Comparison of ENCODE assay signal across 1 cellular context in the genomic region with DNA sequence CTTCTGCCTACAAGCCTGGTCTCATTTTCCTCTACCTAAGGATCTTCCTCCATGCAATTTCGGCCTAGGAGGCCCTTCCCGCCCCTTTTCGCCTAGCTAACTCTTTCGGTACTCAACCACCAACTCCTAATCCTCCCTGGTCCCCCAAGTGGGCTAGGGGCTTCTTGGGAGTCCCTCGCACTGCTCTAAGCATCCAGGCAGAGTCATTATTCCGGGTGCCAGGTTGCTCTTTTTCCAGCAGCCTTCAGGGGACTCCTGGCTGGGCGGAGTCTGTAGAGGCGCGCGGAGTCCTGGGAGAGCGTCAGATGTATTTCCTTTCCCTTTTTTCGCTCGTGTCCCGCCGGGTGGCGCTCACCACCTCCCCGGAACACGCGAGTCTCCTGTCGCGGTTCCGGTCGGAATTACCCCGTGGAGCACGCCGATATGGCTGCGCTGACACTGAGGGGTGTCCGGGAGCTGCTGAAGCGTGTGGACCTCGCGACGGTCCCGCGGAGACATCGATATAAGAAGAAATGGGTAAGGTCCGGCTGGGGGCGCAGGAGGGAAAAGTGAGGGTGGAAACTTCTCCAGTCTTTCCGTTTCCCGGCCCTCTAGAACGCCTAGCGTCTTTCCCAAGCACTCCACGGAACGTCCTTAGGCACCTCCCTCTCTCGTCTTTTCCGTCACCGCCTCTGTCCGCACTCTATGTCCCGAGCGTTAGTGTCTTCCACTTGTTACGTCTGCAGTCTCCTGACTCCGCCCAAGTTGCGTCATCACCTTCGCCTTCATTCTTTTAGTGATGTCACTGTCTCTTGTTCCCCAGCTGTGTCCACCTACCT.
TF ChIP-seq lines count a peak whose summit lies in the region.

A gene (plus strand): TSS at position 404 of the 818 bp plus-strand sequence. CDS start 20 bp downstream, at position 424.

TF ChIP-seq in HepG2, 621 proteins besides CTCF, POLR2A, EP300 and RAD21 (continued from another document and continues in another):
- TF ChIP-seq, protein P1, sequence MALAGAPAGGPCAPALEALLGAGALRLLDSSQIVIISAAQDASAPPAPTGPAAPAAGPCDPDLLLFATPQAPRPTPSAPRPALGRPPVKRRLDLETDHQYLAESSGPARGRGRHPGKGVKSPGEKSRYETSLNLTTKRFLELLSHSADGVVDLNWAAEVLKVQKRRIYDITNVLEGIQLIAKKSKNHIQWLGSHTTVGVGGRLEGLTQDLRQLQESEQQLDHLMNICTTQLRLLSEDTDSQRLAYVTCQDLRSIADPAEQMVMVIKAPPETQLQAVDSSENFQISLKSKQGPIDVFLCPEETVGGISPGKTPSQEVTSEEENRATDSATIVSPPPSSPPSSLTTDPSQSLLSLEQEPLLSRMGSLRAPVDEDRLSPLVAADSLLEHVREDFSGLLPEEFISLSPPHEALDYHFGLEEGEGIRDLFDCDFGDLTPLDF (CRISPR knock-in tag; IDR thresholded peaks at IDR 0.05) = peak; percentile 69
- TF ChIP-seq ZNF713 (CRISPR knock-in tag; IDR thresholded peaks at IDR 0.05) = no peak
- TF ChIP-seq, protein P2, sequence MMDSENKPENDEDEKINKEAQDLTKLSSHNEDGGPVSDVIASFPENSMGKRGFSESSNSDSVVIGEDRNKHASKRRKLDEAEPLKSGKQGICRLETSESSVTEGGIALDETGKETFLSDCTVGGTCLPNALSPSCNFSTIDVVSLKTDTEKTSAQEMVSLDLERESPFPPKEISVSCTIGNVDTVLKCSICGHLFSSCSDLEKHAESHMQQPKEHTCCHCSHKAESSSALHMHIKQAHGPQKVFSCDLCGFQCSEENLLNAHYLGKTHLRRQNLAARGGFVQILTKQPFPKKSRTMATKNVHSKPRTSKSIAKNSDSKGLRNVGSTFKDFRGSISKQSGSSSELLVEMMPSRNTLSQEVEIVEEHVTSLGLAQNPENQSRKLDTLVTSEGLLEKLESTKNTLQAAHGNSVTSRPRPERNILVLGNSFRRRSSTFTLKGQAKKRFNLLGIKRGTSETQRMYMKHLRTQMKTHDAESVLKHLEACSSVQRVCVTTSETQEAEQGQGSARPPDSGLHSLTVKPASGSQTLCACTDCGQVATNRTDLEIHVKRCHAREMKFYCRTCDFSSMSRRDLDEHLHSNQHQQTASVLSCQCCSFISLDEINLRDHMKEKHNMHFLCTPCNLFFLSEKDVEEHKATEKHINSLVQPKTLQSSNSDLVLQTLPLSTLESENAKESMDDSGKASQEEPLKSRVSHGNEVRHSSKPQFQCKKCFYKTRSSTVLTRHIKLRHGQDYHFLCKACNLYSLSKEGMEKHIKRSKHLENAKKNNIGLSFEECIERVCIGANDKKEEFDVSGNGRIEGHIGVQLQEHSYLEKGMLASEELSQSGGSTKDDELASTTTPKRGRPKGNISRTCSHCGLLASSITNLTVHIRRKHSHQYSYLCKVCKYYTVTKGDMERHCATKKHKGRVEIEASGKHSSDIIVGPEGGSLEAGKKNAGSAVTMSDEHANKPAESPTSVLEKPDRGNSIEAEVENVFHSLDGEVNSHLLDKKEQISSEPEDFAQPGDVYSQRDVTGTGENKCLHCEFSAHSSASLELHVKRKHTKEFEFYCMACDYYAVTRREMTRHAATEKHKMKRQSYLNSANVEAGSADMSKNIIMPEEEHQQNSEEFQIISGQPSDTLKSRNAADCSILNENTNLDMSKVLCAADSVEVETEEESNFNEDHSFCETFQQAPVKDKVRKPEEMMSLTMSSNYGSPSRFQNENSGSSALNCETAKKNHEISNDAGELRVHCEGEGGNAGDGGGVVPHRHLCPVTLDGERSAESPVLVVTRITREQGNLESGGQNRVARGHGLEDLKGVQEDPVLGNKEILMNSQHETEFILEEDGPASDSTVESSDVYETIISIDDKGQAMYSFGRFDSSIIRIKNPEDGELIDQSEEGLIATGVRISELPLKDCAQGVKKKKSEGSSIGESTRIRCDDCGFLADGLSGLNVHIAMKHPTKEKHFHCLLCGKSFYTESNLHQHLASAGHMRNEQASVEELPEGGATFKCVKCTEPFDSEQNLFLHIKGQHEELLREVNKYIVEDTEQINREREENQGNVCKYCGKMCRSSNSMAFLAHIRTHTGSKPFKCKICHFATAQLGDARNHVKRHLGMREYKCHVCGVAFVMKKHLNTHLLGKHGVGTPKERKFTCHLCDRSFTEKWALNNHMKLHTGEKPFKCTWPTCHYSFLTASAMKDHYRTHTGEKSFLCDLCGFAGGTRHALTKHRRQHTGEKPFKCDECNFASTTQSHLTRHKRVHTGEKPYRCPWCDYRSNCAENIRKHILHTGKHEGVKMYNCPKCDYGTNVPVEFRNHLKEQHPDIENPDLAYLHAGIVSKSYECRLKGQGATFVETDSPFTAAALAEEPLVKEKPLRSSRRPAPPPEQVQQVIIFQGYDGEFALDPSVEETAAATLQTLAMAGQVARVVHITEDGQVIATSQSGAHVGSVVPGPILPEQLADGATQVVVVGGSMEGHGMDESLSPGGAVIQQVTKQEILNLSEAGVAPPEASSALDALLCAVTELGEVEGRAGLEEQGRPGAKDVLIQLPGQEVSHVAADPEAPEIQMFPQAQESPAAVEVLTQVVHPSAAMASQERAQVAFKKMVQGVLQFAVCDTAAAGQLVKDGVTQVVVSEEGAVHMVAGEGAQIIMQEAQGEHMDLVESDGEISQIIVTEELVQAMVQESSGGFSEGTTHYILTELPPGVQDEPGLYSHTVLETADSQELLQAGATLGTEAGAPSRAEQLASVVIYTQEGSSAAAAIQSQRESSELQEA (CRISPR knock-in tag; IDR thresholded peaks at IDR 0.05; ENCODE audit: not compliant biosample characterization) = peak; percentile 61
- TF ChIP-seq ZNF878 (CRISPR knock-in tag; IDR thresholded peaks at IDR 0.05) = peak; percentile 42; the same call in 1 of the 2 replicates
- no peak for TF ChIP-seq HNRNPUL1 (IDR thresholded peaks at IDR 0.05; ENCODE audit: low read depth, low read length)
- no peak; the same call in 1 of the 2 replicates for TF ChIP-seq BHLHE40 (IDR thresholded peaks at IDR 0.05; ENCODE audit: low read length)
- TF ChIP-seq ZNF329 (CRISPR knock-in tag; IDR thresholded peaks at IDR 0.05; ENCODE audit: low read depth) = no peak; the same call in 1 of the 2 replicates
- TF ChIP-seq ZNF558 (CRISPR knock-in tag; IDR thresholded peaks at IDR 0.05; ENCODE audit: borderline replicate concordance) = 0 out of 2 replicates have a peak, but pooled peaks have one; percentile 38
- TF ChIP-seq, protein P3, sequence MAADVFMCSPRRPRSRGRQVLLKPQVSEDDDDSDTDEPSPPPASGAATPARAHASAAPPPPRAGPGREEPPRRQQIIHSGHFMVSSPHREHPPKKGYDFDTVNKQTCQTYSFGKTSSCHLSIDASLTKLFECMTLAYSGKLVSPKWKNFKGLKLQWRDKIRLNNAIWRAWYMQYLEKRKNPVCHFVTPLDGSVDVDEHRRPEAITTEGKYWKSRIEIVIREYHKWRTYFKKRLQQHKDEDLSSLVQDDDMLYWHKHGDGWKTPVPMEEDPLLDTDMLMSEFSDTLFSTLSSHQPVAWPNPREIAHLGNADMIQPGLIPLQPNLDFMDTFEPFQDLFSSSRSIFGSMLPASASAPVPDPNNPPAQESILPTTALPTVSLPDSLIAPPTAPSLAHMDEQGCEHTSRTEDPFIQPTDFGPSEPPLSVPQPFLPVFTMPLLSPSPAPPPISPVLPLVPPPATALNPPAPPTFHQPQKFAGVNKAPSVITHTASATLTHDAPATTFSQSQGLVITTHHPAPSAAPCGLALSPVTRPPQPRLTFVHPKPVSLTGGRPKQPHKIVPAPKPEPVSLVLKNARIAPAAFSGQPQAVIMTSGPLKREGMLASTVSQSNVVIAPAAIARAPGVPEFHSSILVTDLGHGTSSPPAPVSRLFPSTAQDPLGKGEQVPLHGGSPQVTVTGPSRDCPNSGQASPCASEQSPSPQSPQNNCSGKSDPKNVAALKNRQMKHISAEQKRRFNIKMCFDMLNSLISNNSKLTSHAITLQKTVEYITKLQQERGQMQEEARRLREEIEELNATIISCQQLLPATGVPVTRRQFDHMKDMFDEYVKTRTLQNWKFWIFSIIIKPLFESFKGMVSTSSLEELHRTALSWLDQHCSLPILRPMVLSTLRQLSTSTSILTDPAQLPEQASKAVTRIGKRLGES (CRISPR knock-in tag; IDR thresholded peaks at IDR 0.05; ENCODE audit: borderline replicate concordance) = 0 out of 2 replicates have a peak, but pooled peaks have one; percentile 14
- TF ChIP-seq, protein P4, sequence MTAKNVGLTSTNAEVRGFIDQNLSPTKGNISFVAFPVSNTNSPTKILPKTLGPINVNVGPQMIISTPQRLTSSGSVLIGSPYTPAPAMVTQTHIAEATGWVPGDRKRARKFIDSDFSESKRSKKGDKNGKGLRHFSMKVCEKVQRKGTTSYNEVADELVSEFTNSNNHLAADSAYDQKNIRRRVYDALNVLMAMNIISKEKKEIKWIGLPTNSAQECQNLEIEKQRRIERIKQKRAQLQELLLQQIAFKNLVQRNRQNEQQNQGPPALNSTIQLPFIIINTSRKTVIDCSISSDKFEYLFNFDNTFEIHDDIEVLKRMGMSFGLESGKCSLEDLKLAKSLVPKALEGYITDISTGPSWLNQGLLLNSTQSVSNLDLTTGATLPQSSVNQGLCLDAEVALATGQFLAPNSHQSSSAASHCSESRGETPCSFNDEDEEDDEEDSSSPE (CRISPR knock-in tag; IDR thresholded peaks at IDR 0.05) = peak; percentile 70
- TF ChIP-seq, protein P5, sequence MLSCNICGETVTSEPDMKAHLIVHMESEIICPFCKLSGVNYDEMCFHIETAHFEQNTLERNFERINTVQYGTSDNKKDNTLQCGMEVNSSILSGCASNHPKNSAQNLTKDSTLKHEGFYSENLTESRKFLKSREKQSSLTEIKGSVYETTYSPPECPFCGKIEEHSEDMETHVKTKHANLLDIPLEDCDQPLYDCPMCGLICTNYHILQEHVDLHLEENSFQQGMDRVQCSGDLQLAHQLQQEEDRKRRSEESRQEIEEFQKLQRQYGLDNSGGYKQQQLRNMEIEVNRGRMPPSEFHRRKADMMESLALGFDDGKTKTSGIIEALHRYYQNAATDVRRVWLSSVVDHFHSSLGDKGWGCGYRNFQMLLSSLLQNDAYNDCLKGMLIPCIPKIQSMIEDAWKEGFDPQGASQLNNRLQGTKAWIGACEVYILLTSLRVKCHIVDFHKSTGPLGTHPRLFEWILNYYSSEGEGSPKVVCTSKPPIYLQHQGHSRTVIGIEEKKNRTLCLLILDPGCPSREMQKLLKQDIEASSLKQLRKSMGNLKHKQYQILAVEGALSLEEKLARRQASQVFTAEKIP (CRISPR knock-in tag; IDR thresholded peaks at IDR 0.05; ENCODE audit: borderline replicate concordance) = no peak
- TF ChIP-seq ZFP36 (IDR thresholded peaks at IDR 0.05; ENCODE audit: borderline replicate concordance, low read depth, low read length, partially characterized antibody) = no peak
- TF ChIP-seq ZNF567 (CRISPR knock-in tag; IDR thresholded peaks at IDR 0.05; ENCODE audit: borderline replicate concordance) = 0 out of 2 replicates have a peak, but pooled peaks have one; percentile 20
- TF ChIP-seq, protein P6, sequence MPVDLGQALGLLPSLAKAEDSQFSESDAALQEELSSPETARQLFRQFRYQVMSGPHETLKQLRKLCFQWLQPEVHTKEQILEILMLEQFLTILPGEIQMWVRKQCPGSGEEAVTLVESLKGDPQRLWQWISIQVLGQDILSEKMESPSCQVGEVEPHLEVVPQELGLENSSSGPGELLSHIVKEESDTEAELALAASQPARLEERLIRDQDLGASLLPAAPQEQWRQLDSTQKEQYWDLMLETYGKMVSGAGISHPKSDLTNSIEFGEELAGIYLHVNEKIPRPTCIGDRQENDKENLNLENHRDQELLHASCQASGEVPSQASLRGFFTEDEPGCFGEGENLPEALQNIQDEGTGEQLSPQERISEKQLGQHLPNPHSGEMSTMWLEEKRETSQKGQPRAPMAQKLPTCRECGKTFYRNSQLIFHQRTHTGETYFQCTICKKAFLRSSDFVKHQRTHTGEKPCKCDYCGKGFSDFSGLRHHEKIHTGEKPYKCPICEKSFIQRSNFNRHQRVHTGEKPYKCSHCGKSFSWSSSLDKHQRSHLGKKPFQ (CRISPR knock-in tag; IDR thresholded peaks at IDR 0.05; ENCODE audit: insufficient replicate concordance) = peak; percentile 21
- TF ChIP-seq, protein P7, sequence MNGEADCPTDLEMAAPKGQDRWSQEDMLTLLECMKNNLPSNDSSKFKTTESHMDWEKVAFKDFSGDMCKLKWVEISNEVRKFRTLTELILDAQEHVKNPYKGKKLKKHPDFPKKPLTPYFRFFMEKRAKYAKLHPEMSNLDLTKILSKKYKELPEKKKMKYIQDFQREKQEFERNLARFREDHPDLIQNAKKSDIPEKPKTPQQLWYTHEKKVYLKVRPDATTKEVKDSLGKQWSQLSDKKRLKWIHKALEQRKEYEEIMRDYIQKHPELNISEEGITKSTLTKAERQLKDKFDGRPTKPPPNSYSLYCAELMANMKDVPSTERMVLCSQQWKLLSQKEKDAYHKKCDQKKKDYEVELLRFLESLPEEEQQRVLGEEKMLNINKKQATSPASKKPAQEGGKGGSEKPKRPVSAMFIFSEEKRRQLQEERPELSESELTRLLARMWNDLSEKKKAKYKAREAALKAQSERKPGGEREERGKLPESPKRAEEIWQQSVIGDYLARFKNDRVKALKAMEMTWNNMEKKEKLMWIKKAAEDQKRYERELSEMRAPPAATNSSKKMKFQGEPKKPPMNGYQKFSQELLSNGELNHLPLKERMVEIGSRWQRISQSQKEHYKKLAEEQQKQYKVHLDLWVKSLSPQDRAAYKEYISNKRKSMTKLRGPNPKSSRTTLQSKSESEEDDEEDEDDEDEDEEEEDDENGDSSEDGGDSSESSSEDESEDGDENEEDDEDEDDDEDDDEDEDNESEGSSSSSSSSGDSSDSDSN (CRISPR knock-in tag; IDR thresholded peaks at IDR 0.05) = peak; percentile 75
- peak; percentile 78 for TF ChIP-seq RXRA (CRISPR knock-in tag; IDR thresholded peaks at IDR 0.05)
- no peak for TF ChIP-seq GPN1 (CRISPR knock-in tag; IDR thresholded peaks at IDR 0.05; ENCODE audit: borderline replicate concordance)
- peak; percentile 82; the same call in 1 of the 2 replicates for TF ChIP-seq ZFP90 (CRISPR knock-in tag; IDR thresholded peaks at IDR 0.05; ENCODE audit: borderline replicate concordance)
- peak; percentile 32; the same call in 1 of the 2 replicates for TF ChIP-seq ZNF619 (CRISPR knock-in tag; IDR thresholded peaks at IDR 0.05)
- no peak for TF ChIP-seq SETDB1 (CRISPR knock-in tag; IDR thresholded peaks at IDR 0.05; ENCODE audit: borderline replicate concordance)
- no peak for TF ChIP-seq MTA3 (CRISPR knock-in tag; IDR thresholded peaks at IDR 0.05)
- TF ChIP-seq, protein P8, sequence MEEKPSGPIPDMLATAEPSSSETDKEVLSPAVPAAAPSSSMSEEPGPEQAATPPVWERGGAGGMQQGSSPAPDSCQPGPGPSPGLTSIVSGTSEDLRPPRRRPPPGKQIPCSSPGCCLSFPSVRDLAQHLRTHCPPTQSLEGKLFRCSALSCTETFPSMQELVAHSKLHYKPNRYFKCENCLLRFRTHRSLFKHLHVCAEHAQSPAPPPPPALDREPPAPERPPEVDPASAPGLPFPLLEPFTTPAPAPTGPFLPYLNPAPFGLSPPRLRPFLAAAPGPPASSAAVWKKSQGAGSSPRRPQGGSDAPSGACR (CRISPR knock-in tag; IDR thresholded peaks at IDR 0.05) = peak; percentile 33; the same call in 1 of the 2 replicates
- TF ChIP-seq, protein P9, sequence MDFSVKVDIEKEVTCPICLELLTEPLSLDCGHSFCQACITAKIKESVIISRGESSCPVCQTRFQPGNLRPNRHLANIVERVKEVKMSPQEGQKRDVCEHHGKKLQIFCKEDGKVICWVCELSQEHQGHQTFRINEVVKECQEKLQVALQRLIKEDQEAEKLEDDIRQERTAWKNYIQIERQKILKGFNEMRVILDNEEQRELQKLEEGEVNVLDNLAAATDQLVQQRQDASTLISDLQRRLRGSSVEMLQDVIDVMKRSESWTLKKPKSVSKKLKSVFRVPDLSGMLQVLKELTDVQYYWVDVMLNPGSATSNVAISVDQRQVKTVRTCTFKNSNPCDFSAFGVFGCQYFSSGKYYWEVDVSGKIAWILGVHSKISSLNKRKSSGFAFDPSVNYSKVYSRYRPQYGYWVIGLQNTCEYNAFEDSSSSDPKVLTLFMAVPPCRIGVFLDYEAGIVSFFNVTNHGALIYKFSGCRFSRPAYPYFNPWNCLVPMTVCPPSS (IDR thresholded peaks at IDR 0.05) = no peak
- peak; percentile 74; the same call in 1 of the 2 replicates for TF ChIP-seq ZNF431 (CRISPR knock-in tag; IDR thresholded peaks at IDR 0.05; ENCODE audit: borderline replicate concordance, low read depth)
- peak; percentile 79; the same call in 1 of the 2 replicates for TF ChIP-seq REL (CRISPR knock-in tag; conservative IDR thresholded peaks at IDR 0.05)
